Comparison of ENCODE assay signal across 10 cellular contexts in the genomic region with DNA sequence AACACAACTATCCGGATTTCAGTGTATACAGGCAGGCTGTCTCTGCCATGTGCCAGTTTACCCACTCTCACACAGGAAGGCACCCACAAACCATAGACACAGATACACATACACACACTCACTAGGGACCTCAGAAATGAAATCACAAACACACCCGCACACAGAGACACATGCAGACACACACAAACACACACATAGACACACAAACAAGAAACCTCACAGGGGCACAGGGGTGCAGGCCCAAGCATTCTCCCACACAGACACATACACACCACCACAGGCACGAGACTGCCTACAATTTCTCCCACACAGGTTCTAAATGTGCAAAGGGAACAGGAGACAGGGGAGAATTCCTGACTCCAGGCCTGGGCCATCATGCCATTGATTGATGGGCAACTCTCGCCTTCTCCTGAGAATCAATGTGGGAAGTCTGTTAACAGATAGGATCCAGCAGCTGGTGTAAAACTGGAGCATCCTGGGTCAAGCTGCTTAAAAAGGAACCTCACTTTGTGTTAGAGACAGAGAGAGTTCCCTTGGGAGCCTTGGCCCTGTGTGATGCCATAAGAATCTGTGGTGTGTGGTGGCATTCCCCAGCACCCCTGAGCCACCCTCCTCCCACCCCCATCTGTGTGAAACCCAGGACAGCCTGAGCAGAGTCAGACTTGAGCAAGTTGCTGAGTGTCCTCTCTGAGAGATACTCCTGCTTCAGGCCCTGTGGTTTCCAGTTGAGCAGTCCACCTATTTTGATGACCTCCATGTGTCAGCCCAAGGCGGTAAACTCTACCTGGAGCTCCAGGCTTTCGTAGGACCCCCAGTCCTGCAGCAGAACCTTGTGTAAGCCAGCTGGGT. TPM values are rescaled to one million over a fixed set of nuclear protein-coding genes. Genes with fewer than 3 reads are reported as not detected.
DNase-seq lines count a peak whose midpoint lies in the region; ATAC-seq and TF ChIP-seq lines count a peak whose summit lies in the region.
"Had no signal": no experiment of that assay in that cellular context is flagged by ENCODE, and none has a peak within 500 bp of the region (broad histone marks: within the 10 kb centered on the region; RNA-seq: fewer than 3 reads in every experiment).

No MANE protein-coding gene starts in this region.

- peak; percentile 9 for ATAC-seq in GM21381 (IDR thresholded peaks at IDR 0.05; ENCODE audit: unreplicated experiment)

- intact Hi-C loops in activated CD4-positive, alpha-beta memory T cell treated with anti-CD3 and anti-CD28 coated beads for 36 hours (cut with micrococcal nuclease): loop anchor here (10.0 kb wide), 4 partner anchors 212 to 1152 kb away; a partner anchor contains a TSS

- H3K27ac Mint-ChIP-seq in activated CD4-positive, alpha-beta memory T cell treated with anti-CD3 and anti-CD28 coated beads for 36 hours: peak overlapping the region; percentile 90
- H3K27ac Mint-ChIP-seq in mesothelial cell of epicardium: peak overlapping the region; percentile 56

- peak overlapping the region; percentile 57 for H3K4me3 Mint-ChIP-seq in activated CD4-positive, alpha-beta memory T cell treated with anti-CD3 and anti-CD28 coated beads for 36 hours
- no peak overlapping the region for H3K4me3 Mint-ChIP-seq in mesothelial cell of epicardium

- H3K27me3 Mint-ChIP-seq in activated CD4-positive, alpha-beta memory T cell treated with anti-CD3 and anti-CD28 coated beads for 36 hours: no peaks in the 10 kb centered on the region
- H3K27me3 Mint-ChIP-seq in mesothelial cell of epicardium (ENCODE audit: low read depth): no peaks in the 10 kb centered on the region

- peaks cover 1% of the 10 kb centered on the region for H3K36me3 Mint-ChIP-seq in activated CD4-positive, alpha-beta memory T cell treated with anti-CD3 and anti-CD28 coated beads for 36 hours
- no peaks in the 10 kb centered on the region for H3K36me3 Mint-ChIP-seq in mesothelial cell of epicardium

- H3K9me3 Mint-ChIP-seq in activated CD4-positive, alpha-beta memory T cell treated with anti-CD3 and anti-CD28 coated beads for 36 hours: no peaks in the 10 kb centered on the region
- H3K9me3 Mint-ChIP-seq in mesothelial cell of epicardium: no peaks in the 10 kb centered on the region

- no peak for DNase-seq in activated CD4-positive, alpha-beta memory T cell treated with anti-CD3 and anti-CD28 coated beads for 36 hours
- DNase-seq in mesothelial cell of epicardium (ENCODE audit: low spot score in 2 of 2, unreplicated experiment in 2 of 2) (no peak), NCI-H2081 (lab: John Stamatoyannopoulos, UW) (no peak), NCI-H345 treated with DMSO at 0.1 percent for 48 hours (lab: John Stamatoyannopoulos, UW; ENCODE audit: unreplicated experiment) (no peak), NOMO-1 (lab: John Stamatoyannopoulos, UW; ENCODE audit: unreplicated experiment in 2 of 2) (no peak), NCI-H2227 (lab: John Stamatoyannopoulos, UW; ENCODE audit: unreplicated experiment) (no peak)
- DNase-seq: KBM-7, NCI-H774 had no signal

- CTCF ChIA-PET in activated CD4-positive, alpha-beta memory T cell treated with anti-CD3 and anti-CD28 coated beads for 36 hours (lab: Charles Lee): interaction anchor here (0.5 to 2.9 kb wide), 5 partner anchors 35 to 525 kb away, joined by 3 to 32 read pairs (median 4); a partner anchor contains a TSS

- TF ChIP-seq CTCF in C4-2B (conservative IDR thresholded peaks at IDR 0.05) (no peak), mesothelial cell of epicardium (IDR thresholded peaks at IDR 0.05; ENCODE audit: unreplicated experiment) (no peak)

- POLR2A ChIA-PET in activated CD4-positive, alpha-beta memory T cell treated with anti-CD3 and anti-CD28 coated beads for 36 hours (lab: Charles Lee): no interaction called here

- peak overlapping the region; percentile 77 for H3K27ac ChIP-seq in C4-2B

- H3K4me1 Mint-ChIP-seq in activated CD4-positive, alpha-beta memory T cell treated with anti-CD3 and anti-CD28 coated beads for 36 hours (ENCODE audit: low read depth): peaks cover 49% of the 10 kb centered on the region
- peaks cover 14% of the 10 kb centered on the region for H3K4me1 Mint-ChIP-seq in mesothelial cell of epicardium

RNA-seq across cellular contexts. Expression of a gene that starts 33.9 kb away (rescaled TPM):
- 10 to 100 TPM; 45.1 to 50.0 TPM for total RNA-seq in activated CD4-positive, alpha-beta memory T cell treated with anti-CD3 and anti-CD28 coated beads for 36 hours
- total RNA-seq in mesothelial cell of epicardium: 47.1 to 48.4 TPM (median 47.9 TPM) in 3 replicates
